In the genomic region with DNA sequence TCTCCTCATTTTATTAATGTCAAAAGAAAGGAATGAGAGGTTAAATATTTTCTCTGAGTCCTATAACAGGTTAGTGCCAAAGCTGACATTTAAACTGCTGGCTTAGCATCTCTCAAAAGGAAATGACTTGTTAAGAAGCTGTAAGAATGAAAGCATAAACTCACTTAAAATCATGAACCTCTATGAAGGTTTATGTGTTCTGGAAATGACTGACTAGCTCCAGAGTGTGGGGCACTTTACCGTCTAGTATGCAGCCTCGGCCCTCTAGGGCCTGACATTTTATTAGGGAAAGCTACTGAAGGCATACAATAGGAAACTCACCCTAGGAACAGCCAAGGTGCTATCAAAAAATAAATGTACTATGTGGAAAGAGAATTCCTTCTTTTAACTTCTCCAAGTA, we compare ENCODE assay signal across 26 cellular contexts. TPM values are rescaled to one million over a fixed set of nuclear protein-coding genes. Genes with fewer than 3 reads are reported as not detected.
A peak's percentile ranks its signal among the peaks of the same experiment; 100 is the strongest.
DNase-seq lines count a peak whose midpoint lies in the region; ATAC-seq, FAIRE-seq and TF ChIP-seq lines count a peak whose summit lies in the region.
"Had no signal": no experiment of that assay in that cellular context is flagged by ENCODE, and none has a peak within 500 bp of the region (broad histone marks: within the 10 kb centered on the region; RNA-seq: fewer than 3 reads in every experiment).

No MANE protein-coding gene starts in this region.

- peaks cover 13% of the 10 kb centered on the region for H3K4me1 Mint-ChIP-seq in activated CD8-positive, alpha-beta memory T cell treated with anti-CD3 and anti-CD28 coated beads, Interleukin-2, amount 10 ng/mL, durations not matched to agents 7 days and 5 days
- H3K4me1 Mint-ChIP-seq in activated CD4-positive, alpha-beta memory T cell treated with anti-CD3 and anti-CD28 coated beads for 36 hours (ENCODE audit: low read depth) = peaks cover 11% of the 10 kb centered on the region
- H3K4me1 Mint-ChIP-seq: CD4-positive, alpha-beta memory T cell; IgD-negative memory B cell had no signal

- DNase-seq in activated CD8-positive, alpha-beta memory T cell treated with anti-CD3 and anti-CD28 coated beads, Interleukin-2, amount 10 ng/mL, durations not matched to agents 7 days and 5 days = no peak
- DNase-seq in activated CD8-positive, alpha-beta memory T cell treated with anti-CD3 and anti-CD28 coated beads, Interleukin-2, amount 50 U/mL, for 48 hours = no peak
- no peak for DNase-seq in A549 (ENCODE audit: low read depth in 1 of 2, low spot score in 1 of 2)
- DNase-seq in activated CD4-positive, alpha-beta memory T cell treated with anti-CD3 and anti-CD28 coated beads for 36 hours = no peak
- DNase-seq in epithelial cell of proximal tubule (ENCODE audit: low read depth) = no peak
- no peak for DNase-seq in SW480 (ENCODE audit: low spot score)
- DNase-seq in NCI-H524 (lab: John Stamatoyannopoulos, UW) = no peak
- DNase-seq in foreskin fibroblast = no peak
- DNase-seq: CD4-positive, alpha-beta memory T cell; GM23248; HCEC 1CT; Karpas-422; MM.1S; NCI-H1092; NCI-H1436 treated with DMSO at 0.1 percent for 48 hours; NCI-H2081; NCI-H510A treated with DMSO at 0.1 percent for 48 hours; NCI-H82; SHP77 treated with DMSO at 0.1 percent for 48 hours had no signal

- H3K27ac Mint-ChIP-seq in activated CD8-positive, alpha-beta memory T cell treated with anti-CD3 and anti-CD28 coated beads, Interleukin-2, amount 10 ng/mL, durations not matched to agents 7 days and 5 days = peak overlapping the region; percentile 25
- H3K27ac Mint-ChIP-seq in activated CD4-positive, alpha-beta memory T cell treated with anti-CD3 and anti-CD28 coated beads for 36 hours = peak overlapping the region; percentile 49
- H3K27ac Mint-ChIP-seq: CD4-positive, alpha-beta memory T cell; IgD-negative memory B cell had no signal

- FAIRE-seq in A549 (lab: Jason Lieb, UNC) = peak; percentile 18
- FAIRE-seq: A204.1, GM12878, GM19239, HTR-8/SVneo had no signal

- no peak for TF ChIP-seq EP300 in A549 (IDR thresholded peaks at IDR 0.05)

- WGBS in A549 (ENCODE audit: missing lambda C conversion rate) = 27% methylated on average over 2 of the region's 2 CpGs

- POLR2A ChIA-PET in A549 (lab: Yijun Ruan, JAX) = no interaction called here
- POLR2A ChIA-PET in activated CD4-positive, alpha-beta memory T cell treated with anti-CD3 and anti-CD28 coated beads for 36 hours (lab: Charles Lee) = interaction anchor here (1.2 to 1.8 kb wide), 2 partner anchors 54 to 60 kb away, joined by 5 read pairs; a partner anchor contains a TSS

- TF ChIP-seq CTCF in A549 (IDR thresholded peaks at IDR 0.05) (no peak), epithelial cell of proximal tubule (conservative IDR thresholded peaks at IDR 0.05; ENCODE audit: low read depth, low read length) (peak; percentile 10), foreskin fibroblast (IDR thresholded peaks at IDR 0.05; ENCODE audit: low read depth, low read length) (no peak)

- H3K27me3 Mint-ChIP-seq in activated CD8-positive, alpha-beta memory T cell treated with anti-CD3 and anti-CD28 coated beads, Interleukin-2, amount 10 ng/mL, durations not matched to agents 7 days and 5 days = no peaks in the 10 kb centered on the region
- H3K27me3 Mint-ChIP-seq in activated CD4-positive, alpha-beta memory T cell treated with anti-CD3 and anti-CD28 coated beads for 36 hours = no peaks in the 10 kb centered on the region
- H3K27me3 Mint-ChIP-seq: CD4-positive, alpha-beta memory T cell; IgD-negative memory B cell had no signal

- H3K9me3 ChIP-seq in A549 = no peaks in the 10 kb centered on the region
- H3K9me3 ChIP-seq: BLaER1 had no signal

- no peak for TF ChIP-seq RAD21 in A549 (conservative IDR thresholded peaks at IDR 0.05 in 1 of 2, IDR thresholded peaks at IDR 0.05 in 1 of 2)

- intact Hi-C loops in activated CD4-positive, alpha-beta memory T cell treated with anti-CD3 and anti-CD28 coated beads for 36 hours (cut with micrococcal nuclease) = loop anchor here (5.0 kb wide), 1 partner anchor 56 kb away; no protein-coding TSS in a partner anchor

- H3K9me3 Mint-ChIP-seq in activated CD8-positive, alpha-beta memory T cell treated with anti-CD3 and anti-CD28 coated beads, Interleukin-2, amount 10 ng/mL, durations not matched to agents 7 days and 5 days (ENCODE audit: low read depth) = no peaks in the 10 kb centered on the region
- H3K9me3 Mint-ChIP-seq in activated CD4-positive, alpha-beta memory T cell treated with anti-CD3 and anti-CD28 coated beads for 36 hours = no peaks in the 10 kb centered on the region
- H3K9me3 Mint-ChIP-seq: CD4-positive, alpha-beta memory T cell had no signal

- H3K4me3 ChIP-seq in A549 = no peak overlapping the region
- H3K4me3 ChIP-seq in epithelial cell of proximal tubule (ENCODE audit: low read depth, low read length) = no peak overlapping the region
- H3K4me3 ChIP-seq in foreskin fibroblast (ENCODE audit: low read depth in 1 of 2, low read length in 2 of 2) = no peak overlapping the region
- H3K4me3 ChIP-seq: BLaER1, GM12878, GM23248 had no signal

- H3K4me1 ChIP-seq in A549 = peaks cover 65% of the 10 kb centered on the region
- H3K4me1 ChIP-seq: BLaER1 had no signal

- TF ChIP-seq POLR2A in A549 (IDR thresholded peaks at IDR 0.05; ENCODE audit: low read length) = no peak

- H3K36me3 Mint-ChIP-seq in activated CD8-positive, alpha-beta memory T cell treated with anti-CD3 and anti-CD28 coated beads, Interleukin-2, amount 10 ng/mL, durations not matched to agents 7 days and 5 days = no peaks in the 10 kb centered on the region
- peaks cover 1% of the 10 kb centered on the region for H3K36me3 Mint-ChIP-seq in activated CD4-positive, alpha-beta memory T cell treated with anti-CD3 and anti-CD28 coated beads for 36 hours
- H3K36me3 Mint-ChIP-seq: CD4-positive, alpha-beta memory T cell; IgD-negative memory B cell had no signal

- CTCF ChIA-PET in activated CD8-positive, alpha-beta memory T cell treated with anti-CD3 and anti-CD28 coated beads, Interleukin-2, amount 10 ng/mL, durations not matched to agents 7 days and 5 days (lab: Charles Lee) = no interaction called here
- CTCF ChIA-PET in A549 (lab: Yijun Ruan, JAX) = interaction anchor here (2.0 kb wide), 1 partner anchor 119 kb away, joined by 11 read pairs; no protein-coding TSS in a partner anchor
- CTCF ChIA-PET in activated CD4-positive, alpha-beta memory T cell treated with anti-CD3 and anti-CD28 coated beads for 36 hours (lab: Charles Lee) = no interaction called here

- H3K27ac ChIP-seq in A549 = peak overlapping the region; percentile 69 to 78
- H3K27ac ChIP-seq: BLaER1 had no signal

- ATAC-seq in activated CD8-positive, alpha-beta memory T cell treated with anti-CD3 and anti-CD28 coated beads, Interleukin-2, amount 10 ng/mL, durations not matched to agents 7 days and 5 days = peak; percentile 36
- ATAC-seq in A549 = peak in 1 of 2 experiments; percentile 38; a peak in 1 of 6 replicates
- ATAC-seq: GM12878 had no signal

- no peak overlapping the region for H3K4me3 Mint-ChIP-seq in activated CD8-positive, alpha-beta memory T cell treated with anti-CD3 and anti-CD28 coated beads, Interleukin-2, amount 10 ng/mL, durations not matched to agents 7 days and 5 days
- H3K4me3 Mint-ChIP-seq in activated CD4-positive, alpha-beta memory T cell treated with anti-CD3 and anti-CD28 coated beads for 36 hours = no peak overlapping the region
- H3K4me3 Mint-ChIP-seq: CD4-positive, alpha-beta memory T cell; IgD-negative memory B cell had no signal

- H3K4me2 ChIP-seq in A549 = peak overlapping the region; percentile 58
- H3K4me2 ChIP-seq: BLaER1 had no signal

RNA-seq across cellular contexts. Expression of a gene that starts 35.1 kb away (rescaled TPM):
- under 1 TPM; 0.40 to 0.64 TPM for total RNA-seq in activated CD8-positive, alpha-beta memory T cell treated with anti-CD3 and anti-CD28 coated beads, Interleukin-2, amount 10 ng/mL, durations not matched to agents 7 days and 5 days
- polyA plus RNA-seq in A549 (2011; rRNA removed) (34.4 and 39.8 TPM in 2 replicates), A549 (2017; fragmentation: RNase III; extraction: RNeasy Plus Mini Kit Qiagen cat#74134 plus additional on column Dnase treatment) (2.7 to 3.2 TPM (median 2.9 TPM) in 3 replicates)
- polyA plus RNA-seq in A549 (2012; cell fraction: cytosol; rRNA removed) = 2.3 and 2.5 TPM in 2 replicates
- polyA plus RNA-seq in A549 (2012; cell fraction: nucleus; rRNA removed) = 0.54 and 0.92 TPM in 2 replicates
- 3.1 and 4.5 TPM in 2 replicates for polyA minus RNA-seq in A549 (2011; rRNA and poly(A)+ RNA removed)
- under 1 TPM; 0.36 to 0.94 TPM for total RNA-seq in activated CD4-positive, alpha-beta memory T cell treated with anti-CD3 and anti-CD28 coated beads for 36 hours
- 2.1 and 3.1 TPM in 2 replicates for total RNA-seq in epithelial cell of proximal tubule
- total RNA-seq: GM12878 had no signal

RNA-seq across cellular contexts. Expression of a gene that starts 43.5 kb away (rescaled TPM):
- total RNA-seq in activated CD8-positive, alpha-beta memory T cell treated with anti-CD3 and anti-CD28 coated beads, Interleukin-2, amount 10 ng/mL, durations not matched to agents 7 days and 5 days = not detected
- polyA plus RNA-seq in A549 (2011; rRNA removed) (0.19 TPM in 2 replicates), A549 (2017; fragmentation: RNase III; extraction: RNeasy Plus Mini Kit Qiagen cat#74134 plus additional on column Dnase treatment) (0.04 TPM in 1 of 3 replicates, not detected in the others)
- polyA plus RNA-seq in A549 (2012; cell fraction: cytosol; rRNA removed) = 0.01 TPM in 1 of 2 replicates, not detected in the other
- polyA plus RNA-seq in A549 (2012; cell fraction: nucleus; rRNA removed) = 0.04 and 0.15 TPM in 2 replicates
- polyA minus RNA-seq in A549 (2011; rRNA and poly(A)+ RNA removed) = not detected in 2 replicates
- not detected for total RNA-seq in activated CD4-positive, alpha-beta memory T cell treated with anti-CD3 and anti-CD28 coated beads for 36 hours
- not detected in 2 replicates for total RNA-seq in epithelial cell of proximal tubule
- total RNA-seq: GM12878, GM23248, RPMI7951 had no signal
- polyA plus RNA-seq: CD4-positive, alpha-beta memory T cell; GM12878; GM23248; IgD-negative memory B cell had no signal

RNA-seq across cellular contexts. Expression of a gene that starts 59.6 kb away (rescaled TPM):
- 10 to 100 TPM; 35.1 to 36.8 TPM for total RNA-seq in activated CD8-positive, alpha-beta memory T cell treated with anti-CD3 and anti-CD28 coated beads, Interleukin-2, amount 10 ng/mL, durations not matched to agents 7 days and 5 days
- polyA plus RNA-seq in A549 (2011; rRNA removed) = 62.3 and 73.4 TPM in 2 replicates
- polyA plus RNA-seq in A549 (2012; cell fraction: cytosol; rRNA removed) = 9.6 and 10.3 TPM in 2 replicates
- polyA plus RNA-seq in A549 (2012; cell fraction: nucleus; rRNA removed) = 4.3 and 9.1 TPM in 2 replicates
- 80.4 to 107 TPM (median 95.4 TPM) in 3 replicates for polyA plus RNA-seq in A549 (2017; fragmentation: RNase III; extraction: RNeasy Plus Mini Kit Qiagen cat#74134 plus additional on column Dnase treatment)
- polyA minus RNA-seq in A549 (2011; rRNA and poly(A)+ RNA removed) = 12.4 and 34.9 TPM in 2 replicates
- 10 to 100 TPM; 43.6 to 45.2 TPM for total RNA-seq in activated CD4-positive, alpha-beta memory T cell treated with anti-CD3 and anti-CD28 coated beads for 36 hours
- total RNA-seq in epithelial cell of proximal tubule = 31.1 and 40.0 TPM in 2 replicates

RNA-seq across cellular contexts. Expression of a gene that starts 59.7 kb away (rescaled TPM):
- total RNA-seq in activated CD8-positive, alpha-beta memory T cell treated with anti-CD3 and anti-CD28 coated beads, Interleukin-2, amount 10 ng/mL, durations not matched to agents 7 days and 5 days = 10 to 100 TPM; 87.6 to 91.5 TPM
- 56.7 and 84.2 TPM in 2 replicates for polyA plus RNA-seq in A549 (2011; rRNA removed)
- polyA plus RNA-seq in A549 (2012; cell fraction: cytosol; rRNA removed) = 15.8 and 16.2 TPM in 2 replicates
- 13.9 and 16.9 TPM in 2 replicates for polyA plus RNA-seq in A549 (2012; cell fraction: nucleus; rRNA removed)
- polyA plus RNA-seq in A549 (2017; fragmentation: RNase III; extraction: RNeasy Plus Mini Kit Qiagen cat#74134 plus additional on column Dnase treatment) = 76.5 to 79.5 TPM (median 77.0 TPM) in 3 replicates
- polyA minus RNA-seq in A549 (2011; rRNA and poly(A)+ RNA removed) = 34.0 and 36.0 TPM in 2 replicates
- 100 to 1,000 TPM; 112 to 114 TPM for total RNA-seq in activated CD4-positive, alpha-beta memory T cell treated with anti-CD3 and anti-CD28 coated beads for 36 hours
- 32.5 and 40.4 TPM in 2 replicates for total RNA-seq in epithelial cell of proximal tubule
